ENCODE assay signal across 8 cellular contexts in genomic region chr11:19242184-19242932, GRCh38. TPM values are rescaled to one million over a fixed set of nuclear protein-coding genes. Genes with fewer than 3 reads are reported as not detected.
DNase-seq lines count a peak whose midpoint lies in the region; ATAC-seq, FAIRE-seq and TF ChIP-seq lines count a peak whose summit lies in the region.

No MANE protein-coding gene starts in this region.

- no peak for ATAC-seq in HG02610 (IDR thresholded peaks at IDR 0.05; ENCODE audit: unreplicated experiment)

- CTCF ChIA-PET in AG04450 (lab: Charles Lee): interaction anchor here (1.0 to 1.2 kb wide), 2 partner anchors 17 to 18 kb away, joined by 4 read pairs; no protein-coding TSS in a partner anchor

- intact Hi-C loops in breast epithelium (cut with DNase I; ENCODE audit: low total_unique reads): no loop called here

- H3K4me3 ChIP-seq in AG04450 (ENCODE audit: low read depth, low read length): peak overlapping the region; percentile 64
- H3K4me3 ChIP-seq in HUES6 (ENCODE audit: low read depth, low read length): peak overlapping the region; percentile 94
- H3K4me3 ChIP-seq in breast epithelium: peak overlapping the region; percentile 52 to 90 (median 63)
- peak overlapping the region; percentile 63 for H3K4me3 ChIP-seq in mesodermal cell (ENCODE audit: extremely low read depth, insufficient read depth, low read length, poor library complexity, severe bottlenecking)

- H3K36me3 ChIP-seq in HUES6 (ENCODE audit: control insufficient read depth, insufficient read depth, low read length) (peaks cover 7% of the 10 kb centered on the region; the same call in 1 of the 2 replicates), breast epithelium (no peaks in the 10 kb centered on the region), mesodermal cell (ENCODE audit: control insufficient read depth, insufficient read depth, low read length) (peaks cover under 1% of the 10 kb centered on the region)

- DNase-seq in AG04450 (ENCODE audit: low read depth, low spot score): no peak
- no peak for DNase-seq in breast epithelium (ENCODE audit: low spot score in 2 of 2)
- DNase-seq in NCI-H2029 treated with DMSO at 0.1 percent for 48 hours (lab: John Stamatoyannopoulos, UW): no peak
- DNase-seq in GM19238 (ENCODE audit: insufficient read length, low spot score): no peak
- DNase-seq in GM12892 (ENCODE audit: insufficient read length): no peak

- POLR2A ChIA-PET in AG04450 (lab: Yijun Ruan, JAX): interaction anchor here (0.6 kb wide), 1 partner anchor 855 kb away, joined by 3 read pairs; no protein-coding TSS in a partner anchor

- TF ChIP-seq POLR2A in breast epithelium (IDR thresholded peaks at IDR 0.05) (no peak), GM12892 (IDR thresholded peaks at IDR 0.05; ENCODE audit: low read depth, low read length) (no peak)

- no peak for FAIRE-seq in GM12892 (lab: Jason Lieb, UNC)

- H3K4me1 ChIP-seq in HUES6 (ENCODE audit: control insufficient read depth, insufficient read depth, low read length) (peaks cover 7% of the 10 kb centered on the region; the same call in 1 of the 2 replicates), breast epithelium (peaks cover 9% of the 10 kb centered on the region in 2 donors), mesodermal cell (ENCODE audit: control insufficient read depth, insufficient read depth, low read length, poor library complexity, severe bottlenecking) (peaks cover 5% of the 10 kb centered on the region)

- H3K27ac ChIP-seq in AG04450 (ENCODE audit: low read depth, low read length) (no peak overlapping the region), HUES6 (ENCODE audit: low read depth, low read length) (no peak overlapping the region), breast epithelium (no peak overlapping the region), mesodermal cell (ENCODE audit: low read depth, low read length, severe bottlenecking) (no peak overlapping the region)

- TF ChIP-seq CTCF in AG04450 (IDR thresholded peaks at IDR 0.05; ENCODE audit: low read depth, low read length) (no peak), breast epithelium (IDR thresholded peaks at IDR 0.05) (no peak)

- 12 to 13% methylated on average over 45 to 51 of the region's 55 CpGs for WGBS in mesodermal cell (ENCODE audit: insufficient coverage in 2 of 2), 2 experiments

- H3K27me3 ChIP-seq in AG04450 (ENCODE audit: control insufficient read depth, insufficient read depth, low read length): peaks cover 23% of the 10 kb centered on the region
- peaks cover 33% of the 10 kb centered on the region for H3K27me3 ChIP-seq in HUES6 (ENCODE audit: control insufficient read depth, insufficient read depth, low read length)
- peaks cover 11 to 46% of the 10 kb centered on the region in 2 donors for H3K27me3 ChIP-seq in breast epithelium

- peak overlapping the region; percentile 58 for H3K9ac ChIP-seq in HUES6 (ENCODE audit: low read length)

- no peaks in the 10 kb centered on the region for H3K9me3 ChIP-seq in AG04450 (ENCODE audit: control insufficient read depth, insufficient read depth, low read length)
- no peaks in the 10 kb centered on the region for H3K9me3 ChIP-seq in HUES6 (ENCODE audit: control insufficient read depth, insufficient read depth, low read depth, low read length)
- no peaks in the 10 kb centered on the region for H3K9me3 ChIP-seq in breast epithelium
- no peaks in the 10 kb centered on the region for H3K9me3 ChIP-seq in mesodermal cell (ENCODE audit: control insufficient read depth, low read length)

RNA-seq across cellular contexts. Expression of gene E2F8, which starts 1.6 kb away (rescaled TPM):
- 0.98 and 1.0 TPM in 2 replicates for polyA plus RNA-seq in AG04450 (2011; rRNA removed)
- polyA minus RNA-seq in AG04450 (2011; rRNA and poly(A)+ RNA removed): 0.92 and 1.3 TPM in 2 replicates
- total RNA-seq in breast epithelium: under 1 TPM in 1 of 3 donors, not detected in 2; 0.64 TPM
- polyA plus RNA-seq in mesodermal cell (2013, experiment 1 of 2): 3.0 TPM
- 4.2 TPM for polyA plus RNA-seq in mesodermal cell (2013, experiment 2 of 2)
- 10.2 TPM for polyA plus RNA-seq in GM12892 (2012; ENCODE audit: missing spikeins)

RNA-seq across cellular contexts. Expression of gene CSRP3, which starts 40.6 kb away (rescaled TPM):
- not detected in 2 replicates for polyA plus RNA-seq in AG04450 (2011; rRNA removed)
- not detected in 2 replicates for polyA minus RNA-seq in AG04450 (2011; rRNA and poly(A)+ RNA removed)
- not detected for total RNA-seq in breast epithelium
- not detected for polyA plus RNA-seq in mesodermal cell (2013, experiment 1 of 2)
- not detected for polyA plus RNA-seq in mesodermal cell (2013, experiment 2 of 2)
- not detected for polyA plus RNA-seq in GM12892 (2012; ENCODE audit: missing spikeins)
